Comparison of ENCODE assay signal across 17 cellular contexts in the genomic region with DNA sequence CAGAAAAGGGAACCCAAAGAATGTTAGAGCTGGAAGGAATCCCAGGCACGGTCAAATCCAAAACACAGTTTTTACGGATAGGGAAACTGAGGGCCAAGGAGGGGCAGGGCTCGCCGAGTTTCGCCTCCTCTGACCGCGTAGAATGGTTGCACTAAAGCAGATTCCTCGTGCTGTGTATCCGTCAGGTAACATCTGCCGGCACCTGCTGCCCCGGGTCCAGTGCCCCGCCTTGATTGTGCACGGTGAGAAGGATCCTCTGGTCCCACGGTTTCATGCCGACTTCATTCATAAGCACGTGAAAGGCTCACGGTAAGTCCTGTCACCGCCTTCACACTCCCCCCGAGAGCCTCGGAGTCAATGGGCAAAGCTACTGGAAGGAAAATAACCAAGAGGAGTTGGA. TPM values are rescaled to one million over a fixed set of nuclear protein-coding genes. Genes with fewer than 3 reads are reported as not detected.
DNase-seq lines count a peak whose midpoint lies in the region; TF ChIP-seq lines count a peak whose summit lies in the region.
"Had no signal": no experiment of that assay in that cellular context is flagged by ENCODE, and none has a peak within 500 bp of the region (broad histone marks: within the 10 kb centered on the region; RNA-seq: fewer than 3 reads in every experiment).

No MANE protein-coding gene starts in this region.

- WGBS in liver = 92% methylated on average over 20 of the region's 20 CpGs

- TF ChIP-seq CTCF in RWPE1 (conservative IDR thresholded peaks at IDR 0.05; ENCODE audit: low read depth) (no peak), liver (IDR thresholded peaks at IDR 0.05; ENCODE audit: low read depth, low read length, missing input control) (no peak)

- TF ChIP-seq RAD21 in liver (IDR thresholded peaks at IDR 0.05) = no peak

- CTCF ChIA-PET in RWPE1 (lab: Yijun Ruan, JAX) = interaction anchor here (0.7 to 1.2 kb wide), 3 partner anchors 8 to 18 kb away, joined by 3 read pairs; no protein-coding TSS in a partner anchor

- H3K27me3 ChIP-seq in liver (ENCODE audit: control insufficient read depth in 4 of 4, insufficient read depth in 4 of 4, low read length in 3 of 4) = no peaks in the 10 kb centered on the region
- H3K27me3 ChIP-seq: Peyer's patch had no signal

- DNase-seq in COLO668 (lab: John Stamatoyannopoulos, UW; ENCODE audit: unreplicated experiment) (peak; percentile 16), RWPE1 (ENCODE audit: low spot score) (no peak), superior temporal gyrus (ENCODE audit: extremely low spot score) (no peak), amniotic stem cell (lab: John Stamatoyannopoulos, UW) (no peak), inferior parietal cortex (ENCODE audit: extremely low spot score) (no peak)
- DNase-seq in effector CD8-positive, alpha-beta T cell (lab: John Stamatoyannopoulos, UW) = no peak
- DNase-seq: ACHN, COR-L47, DND-41, HCEC 1CT, NCI-H1105 treated with DMSO at 0.1 percent for 48 hours, NCI-H2029 treated with DMSO at 0.1 percent for 48 hours, NCI-H524 treated with DMSO at 0.1 percent for 48 hours, Peyer's patch, Right ventricle myocardium superior had no signal

- H3K9ac ChIP-seq in liver (ENCODE audit: low read depth in 1 of 2, low read length in 2 of 2) = no peak overlapping the region

- no peak overlapping the region for H3K4me3 ChIP-seq in liver (ENCODE audit: low read depth in 1 of 3, low read length in 3 of 3)
- H3K4me3 ChIP-seq: GM23338, Peyer's patch had no signal

- H3K36me3 ChIP-seq in liver (ENCODE audit: control insufficient read depth in 4 of 4, insufficient read depth in 3 of 4, low read depth in 1 of 4, low read length in 3 of 4) = peaks cover 3 to 23% (median 12%) of the 10 kb centered on the region in 4 donors

- H3K9me3 ChIP-seq in liver (ENCODE audit: control insufficient read depth in 4 of 4, low read length in 3 of 4) = no peaks in the 10 kb centered on the region
- H3K9me3 ChIP-seq: Peyer's patch had no signal

- H3K27ac ChIP-seq in RWPE1 (peak overlapping the region; percentile 88), liver (ENCODE audit: low read depth in 1 of 2, low read length in 2 of 2) (peak overlapping the region; percentile 73 to 88)

- peaks cover 12 to 52% (median 45%) of the 10 kb centered on the region in 4 donors for H3K4me1 ChIP-seq in liver (ENCODE audit: control insufficient read depth in 4 of 4, insufficient read depth in 4 of 4, low read length in 3 of 4)

- POLR2A ChIA-PET in RWPE1 (lab: Yijun Ruan, JAX; ENCODE audit: low non-redundant PET) = no interaction called here

TF ChIP-seq in liver, 16 proteins besides CTCF, POLR2A, EP300 and RAD21:
- TF ChIP-seq EGR1 (IDR thresholded peaks at IDR 0.05; ENCODE audit: low read depth in 2 of 2) (no peak), FOXA2 (IDR thresholded peaks at IDR 0.05) (no peak), RXRA (IDR thresholded peaks at IDR 0.05) (no peak), SP1 (IDR thresholded peaks at IDR 0.05) (no peak), YY1 (IDR thresholded peaks at IDR 0.05) (no peak), HNF4G (IDR thresholded peaks at IDR 0.05) (no peak), JUND (IDR thresholded peaks at IDR 0.05) (no peak), TAF1 (conservative IDR thresholded peaks at IDR 0.05) (no peak), NR2F2 (IDR thresholded peaks at IDR 0.05) (no peak), FOXA1 (IDR thresholded peaks at IDR 0.05) (no peak), GABPA (IDR thresholded peaks at IDR 0.05 in 1 of 2, conservative IDR thresholded peaks at IDR 0.05 in 1 of 2) (no peak), HNF4A (conservative IDR thresholded peaks at IDR 0.05) (no peak)
- TF ChIP-seq, protein P1, sequence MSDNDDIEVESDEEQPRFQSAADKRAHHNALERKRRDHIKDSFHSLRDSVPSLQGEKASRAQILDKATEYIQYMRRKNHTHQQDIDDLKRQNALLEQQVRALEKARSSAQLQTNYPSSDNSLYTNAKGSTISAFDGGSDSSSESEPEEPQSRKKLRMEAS (IDR thresholded peaks at IDR 0.05) = no peak
- TF ChIP-seq, protein P2, sequence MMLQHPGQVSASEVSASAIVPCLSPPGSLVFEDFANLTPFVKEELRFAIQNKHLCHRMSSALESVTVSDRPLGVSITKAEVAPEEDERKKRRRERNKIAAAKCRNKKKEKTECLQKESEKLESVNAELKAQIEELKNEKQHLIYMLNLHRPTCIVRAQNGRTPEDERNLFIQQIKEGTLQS (IDR thresholded peaks at IDR 0.05) = no peak
- TF ChIP-seq, protein P3, sequence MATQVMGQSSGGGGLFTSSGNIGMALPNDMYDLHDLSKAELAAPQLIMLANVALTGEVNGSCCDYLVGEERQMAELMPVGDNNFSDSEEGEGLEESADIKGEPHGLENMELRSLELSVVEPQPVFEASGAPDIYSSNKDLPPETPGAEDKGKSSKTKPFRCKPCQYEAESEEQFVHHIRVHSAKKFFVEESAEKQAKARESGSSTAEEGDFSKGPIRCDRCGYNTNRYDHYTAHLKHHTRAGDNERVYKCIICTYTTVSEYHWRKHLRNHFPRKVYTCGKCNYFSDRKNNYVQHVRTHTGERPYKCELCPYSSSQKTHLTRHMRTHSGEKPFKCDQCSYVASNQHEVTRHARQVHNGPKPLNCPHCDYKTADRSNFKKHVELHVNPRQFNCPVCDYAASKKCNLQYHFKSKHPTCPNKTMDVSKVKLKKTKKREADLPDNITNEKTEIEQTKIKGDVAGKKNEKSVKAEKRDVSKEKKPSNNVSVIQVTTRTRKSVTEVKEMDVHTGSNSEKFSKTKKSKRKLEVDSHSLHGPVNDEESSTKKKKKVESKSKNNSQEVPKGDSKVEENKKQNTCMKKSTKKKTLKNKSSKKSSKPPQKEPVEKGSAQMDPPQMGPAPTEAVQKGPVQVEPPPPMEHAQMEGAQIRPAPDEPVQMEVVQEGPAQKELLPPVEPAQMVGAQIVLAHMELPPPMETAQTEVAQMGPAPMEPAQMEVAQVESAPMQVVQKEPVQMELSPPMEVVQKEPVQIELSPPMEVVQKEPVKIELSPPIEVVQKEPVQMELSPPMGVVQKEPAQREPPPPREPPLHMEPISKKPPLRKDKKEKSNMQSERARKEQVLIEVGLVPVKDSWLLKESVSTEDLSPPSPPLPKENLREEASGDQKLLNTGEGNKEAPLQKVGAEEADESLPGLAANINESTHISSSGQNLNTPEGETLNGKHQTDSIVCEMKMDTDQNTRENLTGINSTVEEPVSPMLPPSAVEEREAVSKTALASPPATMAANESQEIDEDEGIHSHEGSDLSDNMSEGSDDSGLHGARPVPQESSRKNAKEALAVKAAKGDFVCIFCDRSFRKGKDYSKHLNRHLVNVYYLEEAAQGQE (IDR thresholded peaks at IDR 0.05) = no peak
- TF ChIP-seq, protein P4, sequence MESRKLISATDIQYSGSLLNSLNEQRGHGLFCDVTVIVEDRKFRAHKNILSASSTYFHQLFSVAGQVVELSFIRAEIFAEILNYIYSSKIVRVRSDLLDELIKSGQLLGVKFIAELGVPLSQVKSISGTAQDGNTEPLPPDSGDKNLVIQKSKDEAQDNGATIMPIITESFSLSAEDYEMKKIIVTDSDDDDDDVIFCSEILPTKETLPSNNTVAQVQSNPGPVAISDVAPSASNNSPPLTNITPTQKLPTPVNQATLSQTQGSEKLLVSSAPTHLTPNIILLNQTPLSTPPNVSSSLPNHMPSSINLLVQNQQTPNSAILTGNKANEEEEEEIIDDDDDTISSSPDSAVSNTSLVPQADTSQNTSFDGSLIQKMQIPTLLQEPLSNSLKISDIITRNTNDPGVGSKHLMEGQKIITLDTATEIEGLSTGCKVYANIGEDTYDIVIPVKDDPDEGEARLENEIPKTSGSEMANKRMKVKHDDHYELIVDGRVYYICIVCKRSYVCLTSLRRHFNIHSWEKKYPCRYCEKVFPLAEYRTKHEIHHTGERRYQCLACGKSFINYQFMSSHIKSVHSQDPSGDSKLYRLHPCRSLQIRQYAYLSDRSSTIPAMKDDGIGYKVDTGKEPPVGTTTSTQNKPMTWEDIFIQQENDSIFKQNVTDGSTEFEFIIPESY (IDR thresholded peaks at IDR 0.05) = no peak

RNA-seq across cellular contexts. Expression of a gene that starts 17.1 kb away (rescaled TPM):
- total RNA-seq in liver = 10 to 100 TPM; 89.8 to 94.8 TPM
- polyA plus RNA-seq in liver = 10 to 100 TPM; 53.5 to 86.3 TPM

RNA-seq across cellular contexts. Expression of a gene that starts 21.7 kb away (rescaled TPM):
- 10 to 100 TPM; 16.0 to 33.4 TPM for total RNA-seq in liver
- polyA plus RNA-seq in liver = 10 to 100 TPM; 29.6 to 90.8 TPM
